Comparison of ENCODE assay signal across 19 cellular contexts in genomic region chr13:111313911-111314425, GRCh38. TPM values are rescaled to one million over a fixed set of nuclear protein-coding genes. Genes with fewer than 3 reads are reported as not detected.
"Had no signal": no experiment of that assay in that cellular context is flagged by ENCODE, and none has a peak within 500 bp of the region (broad histone marks: within the 10 kb centered on the region; RNA-seq: fewer than 3 reads in every experiment).

No MANE protein-coding gene starts in this region.

- H3K27me3 ChIP-seq: dorsolateral prefrontal cortex, gastrocnemius medialis, hepatocyte, neutrophil, right atrium auricular region had no signal

- H3K27ac ChIP-seq: dorsolateral prefrontal cortex, gastrocnemius medialis, hepatocyte, neutrophil, right atrium auricular region had no signal

- H3K4me3 Mint-ChIP-seq: naive thymus-derived CD4-positive, alpha-beta T cell; nephron progenitor cell; stimulated activated effector memory CD8-positive, alpha-beta T cell treated with anti-CD3 and anti-CD28 coated beads, Interleukin-12 subunit alpha, Interleukin-12 subunit beta, amount 100 ng/mL, for 72 hours had no signal

- ATAC-seq: gastrocnemius medialis; naive thymus-derived CD4-positive, alpha-beta T cell had no signal

- H3K4me3 ChIP-seq: dorsolateral prefrontal cortex, gastrocnemius medialis, hepatocyte, right atrium auricular region had no signal

- H3K36me3 ChIP-seq: neutrophil had no signal

- H3K4me1 ChIP-seq: gastrocnemius medialis, right atrium auricular region had no signal

- H3K79me2 ChIP-seq: hepatocyte had no signal

- H3K9me3 ChIP-seq: gastrocnemius medialis had no signal

- H3K27me3 Mint-ChIP-seq: naive thymus-derived CD4-positive, alpha-beta T cell had no signal

- H2AFZ ChIP-seq: hepatocyte had no signal

- DNase-seq: central memory CD4-positive, alpha-beta T cell; cortex of kidney; dorsolateral prefrontal cortex; effector CD8-positive, alpha-beta T cell; gastrocnemius medialis; kidney glomerular epithelial cell; mesendoderm; naive thymus-derived CD4-positive, alpha-beta T cell; nephron progenitor cell; small intestine; stimulated activated CD4-positive, alpha-beta T cell treated with anti-CD3 and anti-CD28 coated beads, Interleukin-4, amount 100 ng/mL, for 1 hour; stimulated activated CD8-positive, alpha-beta memory T cell treated with anti-CD3 and anti-CD28 coated beads, Interleukin-4, amount 100 ng/mL, for 48 hours; trophoblast cell had no signal

- H3K27ac Mint-ChIP-seq: nephron progenitor cell; stimulated activated effector memory CD8-positive, alpha-beta T cell treated with anti-CD3 and anti-CD28 coated beads, Interleukin-12 subunit alpha, Interleukin-12 subunit beta, amount 100 ng/mL, for 72 hours had no signal

- H3K4me2 ChIP-seq: hepatocyte had no signal

RNA-seq across cellular contexts. Expression of gene TEX29, which starts 6.5 kb away (rescaled TPM):
- total RNA-seq: esophagus mucosa, right atrium auricular region had no signal
- polyA plus RNA-seq: liver; naive thymus-derived CD4-positive, alpha-beta T cell had no signal
